8 cellular contexts compared by ENCODE assay signal in genomic region chr20:62936996-62937352, GRCh38. TPM values are rescaled to one million over a fixed set of nuclear protein-coding genes. Genes with fewer than 3 reads are reported as not detected.
DNase-seq lines count a peak whose midpoint lies in the region; ATAC-seq and TF ChIP-seq lines count a peak whose summit lies in the region.

No MANE protein-coding gene starts in this region.

- peaks cover 11% of the 10 kb centered on the region for H3K4me1 ChIP-seq in rectal smooth muscle tissue (ENCODE audit: control insufficient read depth, insufficient read depth, low read length)

- no peak for ATAC-seq in GM21576 (IDR thresholded peaks at IDR 0.05; ENCODE audit: unreplicated experiment)

- peaks cover 31% of the 10 kb centered on the region for H3K4me1 Mint-ChIP-seq in activated T-cell treated with anti-CD3 and anti-CD28 coated beads, Interleukin-2, amount 50 U/mL, for 24 hours (ENCODE audit: low read depth)

- peak overlapping the region; percentile 84 for H3K9ac ChIP-seq in rectal smooth muscle tissue (ENCODE audit: low read length)

- no peak for TF ChIP-seq CTCF in fibroblast of the aortic adventitia (IDR thresholded peaks at IDR 0.05; ENCODE audit: insufficient read depth, low read length)

- H3K27me3 Mint-ChIP-seq in activated T-cell treated with anti-CD3 and anti-CD28 coated beads, Interleukin-2, amount 50 U/mL, for 24 hours: no peaks in the 10 kb centered on the region

- peak overlapping the region; percentile 98 for H3K27ac Mint-ChIP-seq in activated T-cell treated with anti-CD3 and anti-CD28 coated beads, Interleukin-2, amount 50 U/mL, for 24 hours

- peak overlapping the region; percentile 93 for H3K4me3 ChIP-seq in fibroblast of the aortic adventitia (ENCODE audit: low read depth, low read length)
- peak overlapping the region; percentile 94 for H3K4me3 ChIP-seq in rectal smooth muscle tissue (ENCODE audit: low read length)

- H3K27ac ChIP-seq in rectal smooth muscle tissue (ENCODE audit: low read depth, low read length): peak overlapping the region; percentile 79

- no peaks in the 10 kb centered on the region for H3K27me3 ChIP-seq in rectal smooth muscle tissue (ENCODE audit: control insufficient read depth, insufficient read depth, low read length)

- DNase-seq in activated T-cell treated with anti-CD3 and anti-CD28 coated beads, Interleukin-2, amount 50 U/mL, for 24 hours: no peak
- no peak for DNase-seq in activated T-cell treated with anti-CD3 and anti-CD28 coated beads for 4 hours
- peak; percentile 58 for DNase-seq in SW480 (ENCODE audit: low spot score)
- DNase-seq in fibroblast of the aortic adventitia (ENCODE audit: low read depth): peak; percentile 61
- no peak for DNase-seq in amniotic stem cell (lab: John Stamatoyannopoulos, UW)
- DNase-seq in pons (ENCODE audit: low spot score): no peak

- H3K36me3 ChIP-seq in rectal smooth muscle tissue (ENCODE audit: control insufficient read depth, insufficient read depth, low read length): peaks cover 9% of the 10 kb centered on the region

- peaks cover 41% of the 10 kb centered on the region for H3K36me3 Mint-ChIP-seq in activated T-cell treated with anti-CD3 and anti-CD28 coated beads, Interleukin-2, amount 50 U/mL, for 24 hours (ENCODE audit: low read depth)

- H3K4me3 Mint-ChIP-seq in activated T-cell treated with anti-CD3 and anti-CD28 coated beads, Interleukin-2, amount 50 U/mL, for 24 hours: no peak overlapping the region

- H3K9me3 Mint-ChIP-seq in activated T-cell treated with anti-CD3 and anti-CD28 coated beads, Interleukin-2, amount 50 U/mL, for 24 hours: no peaks in the 10 kb centered on the region

RNA-seq across cellular contexts. Expression of gene GID8, which starts 1.0 kb away (rescaled TPM):
- total RNA-seq in fibroblast of the aortic adventitia (ENCODE audit: low replicate concordance): 27.7 and 35.4 TPM in 2 replicates

RNA-seq across cellular contexts. Expression of gene DIDO1, which starts 10.7 kb away (rescaled TPM):
- total RNA-seq in fibroblast of the aortic adventitia (ENCODE audit: low replicate concordance): 48.4 TPM in 2 replicates

RNA-seq across cellular contexts. Expression of gene SLC17A9, which starts 15.5 kb away (rescaled TPM):
- 0.41 and 2.0 TPM in 2 replicates for total RNA-seq in fibroblast of the aortic adventitia (ENCODE audit: low replicate concordance)

Comparison
In these comparisons a context has a peak if more than half of its experiments do, and no peak if none do; other contexts are left out.
1. DNase-seq: peak in SW480 (single experiment) and fibroblast of the aortic adventitia (single experiment); none in activated T-cell treated with anti-CD3 and anti-CD28 coated beads, Interleukin-2, amount 50 U/mL, for 24 hours (single experiment), activated T-cell treated with anti-CD3 and anti-CD28 coated beads for 4 hours (single experiment), amniotic stem cell (single experiment) and pons (single experiment).